1 cellular context compared by ENCODE assay signal in the genomic region with DNA sequence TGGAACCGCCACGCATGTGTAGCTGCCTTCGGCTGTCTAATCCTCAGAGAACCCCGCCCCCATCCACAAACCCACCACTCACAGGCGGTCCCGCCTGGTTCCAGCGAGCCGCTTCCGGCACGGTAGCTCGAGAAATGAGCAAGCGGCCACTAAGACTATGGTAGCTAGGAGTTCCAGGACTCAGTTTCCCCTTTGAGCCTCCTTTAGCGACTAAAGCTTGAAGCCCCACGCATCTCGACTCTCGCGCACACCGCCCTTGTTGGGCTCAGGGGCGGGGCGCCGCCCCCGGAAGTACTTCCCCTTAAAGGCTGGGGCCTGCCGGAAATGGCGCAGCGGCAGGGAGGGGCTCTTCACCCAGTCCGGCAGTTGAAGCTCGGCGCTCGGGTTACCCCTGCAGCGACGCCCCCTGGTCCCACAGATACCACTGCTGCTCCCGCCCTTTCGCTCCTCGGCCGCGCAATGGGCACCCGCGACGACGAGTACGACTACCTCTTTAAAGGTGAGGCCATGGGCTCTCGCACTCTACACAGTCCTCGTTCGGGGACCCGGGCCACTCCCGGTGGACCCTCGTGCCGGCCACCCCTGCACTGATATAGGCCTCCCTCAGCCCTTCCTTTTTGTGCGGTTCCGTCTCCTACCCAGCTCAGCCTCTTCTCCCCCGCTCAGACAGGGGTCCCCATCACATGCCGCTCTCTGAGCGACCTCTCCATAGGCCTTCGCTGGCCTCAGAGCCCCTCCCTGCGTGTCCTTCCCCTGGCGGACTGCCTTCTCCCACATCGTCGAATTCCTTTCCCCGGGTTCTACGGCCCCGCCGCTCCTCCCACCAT.
TF ChIP-seq lines count a peak whose summit lies in the region.

A gene (plus strand): TSS at position 365 of the 827 bp plus-strand sequence. CDS start 95 bp downstream, at position 460.

TF ChIP-seq in HepG2, 621 proteins besides CTCF, POLR2A, EP300 and RAD21 (continued from another document and continues in another):
- TF ChIP-seq, protein P1, sequence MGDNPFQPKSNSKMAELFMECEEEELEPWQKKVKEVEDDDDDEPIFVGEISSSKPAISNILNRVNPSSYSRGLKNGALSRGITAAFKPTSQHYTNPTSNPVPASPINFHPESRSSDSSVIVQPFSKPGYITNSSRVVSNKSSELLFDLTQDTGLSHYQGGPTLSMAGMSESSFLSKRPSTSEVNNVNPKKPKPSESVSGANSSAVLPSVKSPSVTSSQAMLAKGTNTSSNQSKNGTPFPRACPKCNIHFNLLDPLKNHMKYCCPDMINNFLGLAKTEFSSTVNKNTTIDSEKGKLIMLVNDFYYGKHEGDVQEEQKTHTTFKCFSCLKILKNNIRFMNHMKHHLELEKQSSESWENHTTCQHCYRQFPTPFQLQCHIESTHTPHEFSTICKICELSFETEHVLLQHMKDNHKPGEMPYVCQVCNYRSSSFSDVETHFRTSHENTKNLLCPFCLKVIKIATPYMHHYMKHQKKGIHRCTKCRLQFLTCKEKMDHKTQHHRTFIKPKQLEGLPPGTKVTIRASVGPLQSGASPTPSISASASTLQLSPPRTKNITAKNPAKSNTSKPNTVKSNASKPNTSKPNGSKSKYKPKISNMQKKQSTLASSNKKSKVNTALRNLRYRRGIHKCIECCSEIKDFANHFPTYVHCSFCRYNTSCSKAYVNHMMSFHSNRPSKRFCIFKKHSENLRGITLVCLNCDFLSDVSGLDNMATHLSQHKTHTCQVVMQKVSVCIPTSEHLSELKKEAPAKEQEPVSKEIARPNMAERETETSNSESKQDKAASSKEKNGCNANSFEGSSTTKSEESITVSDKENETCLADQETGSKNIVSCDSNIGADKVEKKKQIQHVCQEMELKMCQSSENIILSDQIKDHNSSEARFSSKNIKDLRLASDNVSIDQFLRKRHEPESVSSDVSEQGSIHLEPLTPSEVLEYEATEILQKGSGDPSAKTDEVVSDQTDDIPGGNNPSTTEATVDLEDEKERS (CRISPR knock-in tag; IDR thresholded peaks at IDR 0.05): no peak
- TF ChIP-seq ETV5 (CRISPR knock-in tag; IDR thresholded peaks at IDR 0.05; ENCODE audit: borderline replicate concordance): peak; percentile 41; the same call in 1 of the 2 replicates
- TF ChIP-seq, protein P2, sequence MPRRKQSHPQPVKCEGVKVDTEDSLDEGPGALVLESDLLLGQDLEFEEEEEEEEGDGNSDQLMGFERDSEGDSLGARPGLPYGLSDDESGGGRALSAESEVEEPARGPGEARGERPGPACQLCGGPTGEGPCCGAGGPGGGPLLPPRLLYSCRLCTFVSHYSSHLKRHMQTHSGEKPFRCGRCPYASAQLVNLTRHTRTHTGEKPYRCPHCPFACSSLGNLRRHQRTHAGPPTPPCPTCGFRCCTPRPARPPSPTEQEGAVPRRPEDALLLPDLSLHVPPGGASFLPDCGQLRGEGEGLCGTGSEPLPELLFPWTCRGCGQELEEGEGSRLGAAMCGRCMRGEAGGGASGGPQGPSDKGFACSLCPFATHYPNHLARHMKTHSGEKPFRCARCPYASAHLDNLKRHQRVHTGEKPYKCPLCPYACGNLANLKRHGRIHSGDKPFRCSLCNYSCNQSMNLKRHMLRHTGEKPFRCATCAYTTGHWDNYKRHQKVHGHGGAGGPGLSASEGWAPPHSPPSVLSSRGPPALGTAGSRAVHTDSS (CRISPR knock-in tag; conservative IDR thresholded peaks at IDR 0.05): 0 out of 2 replicates have a peak, but pooled peaks have one; percentile 71
- no peak; the same call in 1 of the 2 replicates for TF ChIP-seq MED13 (CRISPR knock-in tag; IDR thresholded peaks at IDR 0.05)
- 0 out of 2 replicates have a peak, but pooled peaks have one; percentile 45 for TF ChIP-seq FIP1L1 (IDR thresholded peaks at IDR 0.05; ENCODE audit: borderline replicate concordance, insufficient read depth, low read depth, low read length)
- TF ChIP-seq MYNN (CRISPR knock-in tag; IDR thresholded peaks at IDR 0.05; ENCODE audit: low read depth): no peak
- no peak for TF ChIP-seq ZNF33A (CRISPR knock-in tag; IDR thresholded peaks at IDR 0.05; ENCODE audit: borderline replicate concordance)
- TF ChIP-seq, protein P3, sequence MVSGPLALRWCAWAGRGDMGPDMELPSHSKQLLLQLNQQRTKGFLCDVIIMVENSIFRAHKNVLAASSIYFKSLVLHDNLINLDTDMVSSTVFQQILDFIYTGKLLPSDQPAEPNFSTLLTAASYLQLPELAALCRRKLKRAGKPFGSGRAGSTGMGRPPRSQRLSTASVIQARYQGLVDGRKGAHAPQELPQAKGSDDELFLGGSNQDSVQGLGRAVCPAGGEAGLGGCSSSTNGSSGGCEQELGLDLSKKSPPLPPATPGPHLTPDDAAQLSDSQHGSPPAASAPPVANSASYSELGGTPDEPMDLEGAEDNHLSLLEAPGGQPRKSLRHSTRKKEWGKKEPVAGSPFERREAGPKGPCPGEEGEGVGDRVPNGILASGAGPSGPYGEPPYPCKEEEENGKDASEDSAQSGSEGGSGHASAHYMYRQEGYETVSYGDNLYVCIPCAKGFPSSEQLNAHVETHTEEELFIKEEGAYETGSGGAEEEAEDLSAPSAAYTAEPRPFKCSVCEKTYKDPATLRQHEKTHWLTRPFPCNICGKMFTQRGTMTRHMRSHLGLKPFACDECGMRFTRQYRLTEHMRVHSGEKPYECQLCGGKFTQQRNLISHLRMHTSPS (CRISPR knock-in tag; IDR thresholded peaks at IDR 0.05; ENCODE audit: low read depth): no peak
- TF ChIP-seq MIER3 (CRISPR knock-in tag; IDR thresholded peaks at IDR 0.05; ENCODE audit: borderline replicate concordance): 0 out of 2 replicates have a peak, but pooled peaks have one; percentile 62
- no peak for TF ChIP-seq NFIB (CRISPR knock-in tag; IDR thresholded peaks at IDR 0.05; ENCODE audit: borderline replicate concordance)
- TF ChIP-seq, protein P4, sequence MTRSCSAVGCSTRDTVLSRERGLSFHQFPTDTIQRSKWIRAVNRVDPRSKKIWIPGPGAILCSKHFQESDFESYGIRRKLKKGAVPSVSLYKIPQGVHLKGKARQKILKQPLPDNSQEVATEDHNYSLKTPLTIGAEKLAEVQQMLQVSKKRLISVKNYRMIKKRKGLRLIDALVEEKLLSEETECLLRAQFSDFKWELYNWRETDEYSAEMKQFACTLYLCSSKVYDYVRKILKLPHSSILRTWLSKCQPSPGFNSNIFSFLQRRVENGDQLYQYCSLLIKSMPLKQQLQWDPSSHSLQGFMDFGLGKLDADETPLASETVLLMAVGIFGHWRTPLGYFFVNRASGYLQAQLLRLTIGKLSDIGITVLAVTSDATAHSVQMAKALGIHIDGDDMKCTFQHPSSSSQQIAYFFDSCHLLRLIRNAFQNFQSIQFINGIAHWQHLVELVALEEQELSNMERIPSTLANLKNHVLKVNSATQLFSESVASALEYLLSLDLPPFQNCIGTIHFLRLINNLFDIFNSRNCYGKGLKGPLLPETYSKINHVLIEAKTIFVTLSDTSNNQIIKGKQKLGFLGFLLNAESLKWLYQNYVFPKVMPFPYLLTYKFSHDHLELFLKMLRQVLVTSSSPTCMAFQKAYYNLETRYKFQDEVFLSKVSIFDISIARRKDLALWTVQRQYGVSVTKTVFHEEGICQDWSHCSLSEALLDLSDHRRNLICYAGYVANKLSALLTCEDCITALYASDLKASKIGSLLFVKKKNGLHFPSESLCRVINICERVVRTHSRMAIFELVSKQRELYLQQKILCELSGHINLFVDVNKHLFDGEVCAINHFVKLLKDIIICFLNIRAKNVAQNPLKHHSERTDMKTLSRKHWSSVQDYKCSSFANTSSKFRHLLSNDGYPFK (CRISPR knock-in tag; IDR thresholded peaks at IDR 0.05; ENCODE audit: borderline replicate concordance): peak; percentile 71; the same call in 1 of the 2 replicates
- TF ChIP-seq SOX13 (IDR thresholded peaks at IDR 0.05): no peak
- no peak for TF ChIP-seq SOX13 (CRISPR knock-in tag; conservative IDR thresholded peaks at IDR 0.05 in 1 of 2, IDR thresholded peaks at IDR 0.05 in 1 of 2)
- TF ChIP-seq BRCA1 (CRISPR knock-in tag; IDR thresholded peaks at IDR 0.05): no peak
- peak; percentile 70 for TF ChIP-seq AGO2 (optimal IDR thresholded peaks at IDR 0.05; ENCODE audit: low read depth, low read length)
- TF ChIP-seq, protein P5, sequence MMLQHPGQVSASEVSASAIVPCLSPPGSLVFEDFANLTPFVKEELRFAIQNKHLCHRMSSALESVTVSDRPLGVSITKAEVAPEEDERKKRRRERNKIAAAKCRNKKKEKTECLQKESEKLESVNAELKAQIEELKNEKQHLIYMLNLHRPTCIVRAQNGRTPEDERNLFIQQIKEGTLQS (CRISPR knock-in tag; IDR thresholded peaks at IDR 0.05): no peak
- TF ChIP-seq, protein P6, sequence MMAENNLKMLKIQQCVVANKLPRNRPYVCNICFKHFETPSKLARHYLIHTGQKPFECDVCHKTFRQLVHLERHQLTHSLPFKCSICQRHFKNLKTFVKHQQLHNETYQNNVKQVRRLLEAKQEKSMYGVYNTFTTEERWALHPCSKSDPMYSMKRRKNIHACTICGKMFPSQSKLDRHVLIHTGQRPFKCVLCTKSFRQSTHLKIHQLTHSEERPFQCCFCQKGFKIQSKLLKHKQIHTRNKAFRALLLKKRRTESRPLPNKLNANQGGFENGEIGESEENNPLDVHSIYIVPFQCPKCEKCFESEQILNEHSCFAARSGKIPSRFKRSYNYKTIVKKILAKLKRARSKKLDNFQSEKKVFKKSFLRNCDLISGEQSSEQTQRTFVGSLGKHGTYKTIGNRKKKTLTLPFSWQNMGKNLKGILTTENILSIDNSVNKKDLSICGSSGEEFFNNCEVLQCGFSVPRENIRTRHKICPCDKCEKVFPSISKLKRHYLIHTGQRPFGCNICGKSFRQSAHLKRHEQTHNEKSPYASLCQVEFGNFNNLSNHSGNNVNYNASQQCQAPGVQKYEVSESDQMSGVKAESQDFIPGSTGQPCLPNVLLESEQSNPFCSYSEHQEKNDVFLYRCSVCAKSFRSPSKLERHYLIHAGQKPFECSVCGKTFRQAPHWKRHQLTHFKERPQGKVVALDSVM (CRISPR knock-in tag; IDR thresholded peaks at IDR 0.05): 0 out of 2 replicates have a peak, but pooled peaks have one; percentile 9
- TF ChIP-seq SMC3 (IDR thresholded peaks at IDR 0.05; ENCODE audit: low read length): no peak
- TF ChIP-seq PHF8 (CRISPR knock-in tag; IDR thresholded peaks at IDR 0.05): peak; percentile 97
- TF ChIP-seq, protein P7, sequence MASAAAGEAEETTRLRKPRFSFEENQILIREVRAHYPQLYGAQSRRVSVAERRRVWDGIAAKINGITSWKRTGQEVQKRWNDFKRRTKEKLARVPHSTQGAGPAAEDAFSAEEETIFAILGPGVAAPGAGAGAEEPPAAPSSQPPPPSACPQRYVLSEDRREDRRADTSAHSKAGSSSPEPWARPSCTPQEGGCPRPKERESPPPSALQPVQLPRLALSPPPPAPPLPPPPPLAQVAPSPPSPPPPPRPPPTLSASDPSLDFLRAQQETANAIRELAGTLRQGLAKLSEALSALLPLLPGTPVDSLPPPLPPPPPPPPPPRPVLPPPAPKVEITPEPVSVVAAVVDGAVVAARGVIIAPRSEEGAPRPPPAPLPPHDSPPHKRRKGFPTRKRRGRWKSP (CRISPR knock-in tag; IDR thresholded peaks at IDR 0.05): peak; percentile 68; the same call in 1 of the 2 replicates
- TF ChIP-seq, protein P8, sequence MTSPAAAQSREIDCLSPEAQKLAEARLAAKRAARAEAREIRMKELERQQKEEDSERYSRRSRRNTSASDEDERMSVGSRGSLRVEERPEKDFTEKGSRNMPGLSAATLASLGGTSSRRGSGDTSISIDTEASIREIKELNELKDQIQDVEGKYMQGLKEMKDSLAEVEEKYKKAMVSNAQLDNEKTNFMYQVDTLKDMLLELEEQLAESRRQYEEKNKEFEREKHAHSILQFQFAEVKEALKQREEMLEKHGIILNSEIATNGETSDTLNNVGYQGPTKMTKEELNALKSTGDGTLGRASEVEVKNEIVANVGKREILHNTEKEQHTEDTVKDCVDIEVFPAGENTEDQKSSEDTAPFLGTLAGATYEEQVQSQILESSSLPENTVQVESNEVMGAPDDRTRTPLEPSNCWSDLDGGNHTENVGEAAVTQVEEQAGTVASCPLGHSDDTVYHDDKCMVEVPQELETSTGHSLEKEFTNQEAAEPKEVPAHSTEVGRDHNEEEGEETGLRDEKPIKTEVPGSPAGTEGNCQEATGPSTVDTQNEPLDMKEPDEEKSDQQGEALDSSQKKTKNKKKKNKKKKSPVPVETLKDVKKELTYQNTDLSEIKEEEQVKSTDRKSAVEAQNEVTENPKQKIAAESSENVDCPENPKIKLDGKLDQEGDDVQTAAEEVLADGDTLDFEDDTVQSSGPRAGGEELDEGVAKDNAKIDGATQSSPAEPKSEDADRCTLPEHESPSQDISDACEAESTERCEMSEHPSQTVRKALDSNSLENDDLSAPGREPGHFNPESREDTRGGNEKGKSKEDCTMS (CRISPR knock-in tag; conservative IDR thresholded peaks at IDR 0.05): no peak
- TF ChIP-seq ZNF44 (CRISPR knock-in tag; IDR thresholded peaks at IDR 0.05): no peak; the same call in 1 of the 2 replicates
- TF ChIP-seq ZNF605 (CRISPR knock-in tag; IDR thresholded peaks at IDR 0.05): peak; percentile 90
- TF ChIP-seq ZSCAN31 (CRISPR knock-in tag; IDR thresholded peaks at IDR 0.05; ENCODE audit: low read depth): peak; percentile 82; the same call in 1 of the 2 replicates
- TF ChIP-seq TSC22D2 (CRISPR knock-in tag; IDR thresholded peaks at IDR 0.05; ENCODE audit: borderline replicate concordance): no peak
- no peak for TF ChIP-seq PITX1 (CRISPR knock-in tag; IDR thresholded peaks at IDR 0.05)
- no peak for TF ChIP-seq FOSL1 (CRISPR knock-in tag; IDR thresholded peaks at IDR 0.05; ENCODE audit: borderline replicate concordance)
- TF ChIP-seq ZNF83 (CRISPR knock-in tag; IDR thresholded peaks at IDR 0.05; ENCODE audit: borderline replicate concordance): peak; percentile 64; the same call in 1 of the 2 replicates
- peak; percentile 47; the same call in 1 of the 2 replicates for TF ChIP-seq ATF7-NPFF (CRISPR knock-in tag; IDR thresholded peaks at IDR 0.05; ENCODE audit: low read depth)
- no peak for TF ChIP-seq ZNF562 (CRISPR knock-in tag; IDR thresholded peaks at IDR 0.05; ENCODE audit: borderline replicate concordance)
- TF ChIP-seq ZNF777 (CRISPR knock-in tag; IDR thresholded peaks at IDR 0.05): peak; percentile 65
- TF ChIP-seq MIER2 (CRISPR knock-in tag; IDR thresholded peaks at IDR 0.05): no peak
- TF ChIP-seq KDM2A (CRISPR knock-in tag; IDR thresholded peaks at IDR 0.05; ENCODE audit: borderline replicate concordance, low read depth): peak; percentile 87
- TF ChIP-seq ZNF558 (CRISPR knock-in tag; IDR thresholded peaks at IDR 0.05; ENCODE audit: borderline replicate concordance): no peak
- TF ChIP-seq, protein P9, sequence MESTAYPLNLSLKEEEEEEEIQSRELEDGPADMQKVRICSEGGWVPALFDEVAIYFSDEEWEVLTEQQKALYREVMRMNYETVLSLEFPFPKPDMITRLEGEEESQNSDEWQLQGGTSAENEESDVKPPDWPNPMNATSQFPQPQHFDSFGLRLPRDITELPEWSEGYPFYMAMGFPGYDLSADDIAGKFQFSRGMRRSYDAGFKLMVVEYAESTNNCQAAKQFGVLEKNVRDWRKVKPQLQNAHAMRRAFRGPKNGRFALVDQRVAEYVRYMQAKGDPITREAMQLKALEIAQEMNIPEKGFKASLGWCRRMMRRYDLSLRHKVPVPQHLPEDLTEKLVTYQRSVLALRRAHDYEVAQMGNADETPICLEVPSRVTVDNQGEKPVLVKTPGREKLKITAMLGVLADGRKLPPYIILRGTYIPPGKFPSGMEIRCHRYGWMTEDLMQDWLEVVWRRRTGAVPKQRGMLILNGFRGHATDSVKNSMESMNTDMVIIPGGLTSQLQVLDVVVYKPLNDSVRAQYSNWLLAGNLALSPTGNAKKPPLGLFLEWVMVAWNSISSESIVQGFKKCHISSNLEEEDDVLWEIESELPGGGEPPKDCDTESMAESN (CRISPR knock-in tag; conservative IDR thresholded peaks at IDR 0.05): no peak; the same call in none of the 2 replicates
